Comparison of ENCODE assay signal across 8 cellular contexts in genomic region chr9:111992523-111992922, GRCh38.
DNase-seq lines count a peak whose midpoint lies in the region; ATAC-seq lines count a peak whose summit lies in the region.

No MANE protein-coding gene starts in this region.

- H3K9ac ChIP-seq in Karpas-422 (ENCODE audit: low read length), result no peak overlapping the region

- H3K27me3 Mint-ChIP-seq in stimulated activated naive CD8-positive, alpha-beta T cell treated with anti-CD3 and anti-CD28 coated beads, Interleukin-15, Interleukin-2, amounts not matched to agents 100 ng/mL and 50 ng/mL, for 24 hours, result no peaks in the 10 kb centered on the region

- H3K36me3 Mint-ChIP-seq in activated naive CD4-positive, alpha-beta T cell treated with anti-CD3 and anti-CD28 coated beads, Interleukin-2, amount 50 U/mL, for 72 hours, result peaks cover 0 to 15% of the 10 kb centered on the region in 2 donors
- peaks cover 10% of the 10 kb centered on the region for H3K36me3 Mint-ChIP-seq in stimulated activated naive CD8-positive, alpha-beta T cell treated with anti-CD3 and anti-CD28 coated beads, Interleukin-15, Interleukin-2, amounts not matched to agents 100 ng/mL and 50 ng/mL, for 24 hours (ENCODE audit: low read depth)

- peaks cover 48% of the 10 kb centered on the region for H3K4me1 Mint-ChIP-seq in stimulated activated naive CD8-positive, alpha-beta T cell treated with anti-CD3 and anti-CD28 coated beads, Interleukin-15, Interleukin-2, amounts not matched to agents 100 ng/mL and 50 ng/mL, for 24 hours (ENCODE audit: low read depth)

- no peak overlapping the region for H3K4me3 ChIP-seq in Karpas-422 (ENCODE audit: low read length)

- H2AFZ ChIP-seq in Karpas-422 (ENCODE audit: low read length), result no peak overlapping the region

- peak overlapping the region; percentile 65 for H3K27ac Mint-ChIP-seq in activated naive CD4-positive, alpha-beta T cell treated with anti-CD3 and anti-CD28 coated beads, Interleukin-2, amount 50 U/mL, for 72 hours
- H3K27ac Mint-ChIP-seq in stimulated activated naive CD8-positive, alpha-beta T cell treated with anti-CD3 and anti-CD28 coated beads, Interleukin-15, Interleukin-2, amounts not matched to agents 100 ng/mL and 50 ng/mL, for 24 hours, result peak overlapping the region; percentile 86

- no peaks in the 10 kb centered on the region for H3K27me3 ChIP-seq in Karpas-422 (ENCODE audit: low read length)

- H3K9me3 ChIP-seq in Karpas-422 (ENCODE audit: low read length), result no peaks in the 10 kb centered on the region

- H3K36me3 ChIP-seq in Karpas-422 (ENCODE audit: insufficient read depth, low read length), result no peaks in the 10 kb centered on the region

- H3K9me2 ChIP-seq in Karpas-422 (replicated peaks; ENCODE audit: insufficient read depth, low read length), result no peaks in the 10 kb centered on the region

- peaks cover 7% of the 10 kb centered on the region for H3K4me1 ChIP-seq in Karpas-422 (ENCODE audit: low read length)

- H3K4me2 ChIP-seq in Karpas-422 (ENCODE audit: low read depth, low read length, poor library complexity, severe bottlenecking), result no peak overlapping the region

- H3K9me3 Mint-ChIP-seq in activated naive CD4-positive, alpha-beta T cell treated with anti-CD3 and anti-CD28 coated beads, Interleukin-2, amount 50 U/mL, for 72 hours, result peaks cover 0 to 13% of the 10 kb centered on the region in 2 donors
- no peaks in the 10 kb centered on the region for H3K9me3 Mint-ChIP-seq in stimulated activated naive CD8-positive, alpha-beta T cell treated with anti-CD3 and anti-CD28 coated beads, Interleukin-15, Interleukin-2, amounts not matched to agents 100 ng/mL and 50 ng/mL, for 24 hours

- H4K20me1 ChIP-seq in Karpas-422 (ENCODE audit: insufficient read depth, low read depth, low read length), result no peaks in the 10 kb centered on the region

- H3K79me2 ChIP-seq in Karpas-422 (ENCODE audit: low read length), result no peaks in the 10 kb centered on the region

- DNase-seq in AG08395 (ENCODE audit: low spot score) (peak; percentile 49), Karpas-422 (no peak), NCI-H526 treated with DMSO at 0.1 percent for 48 hours (lab: John Stamatoyannopoulos, UW) (no peak), NCI-H2171 (lab: John Stamatoyannopoulos, UW) (no peak)
- DNase-seq in activated naive CD4-positive, alpha-beta T cell treated with anti-CD3 and anti-CD28 coated beads, Interleukin-2, amount 50 U/mL, for 72 hours (ENCODE audit: low spot score in 2 of 2), result peak in 1 of 2 donors; percentile 31

- peak overlapping the region; percentile 41 for H3K4me3 Mint-ChIP-seq in stimulated activated naive CD8-positive, alpha-beta T cell treated with anti-CD3 and anti-CD28 coated beads, Interleukin-15, Interleukin-2, amounts not matched to agents 100 ng/mL and 50 ng/mL, for 24 hours

- ATAC-seq in GM19328 (IDR thresholded peaks at IDR 0.05; ENCODE audit: unreplicated experiment) (peak; percentile 82), HG03159 (IDR thresholded peaks at IDR 0.05; ENCODE audit: unreplicated experiment) (peak; percentile 84)
- peak; percentile 90 to 91 for ATAC-seq in activated naive CD4-positive, alpha-beta T cell treated with anti-CD3 and anti-CD28 coated beads, Interleukin-2, amount 50 U/mL, for 72 hours

- no peak overlapping the region for H3K27ac ChIP-seq in Karpas-422 (ENCODE audit: low read length)
